In the genomic region with DNA sequence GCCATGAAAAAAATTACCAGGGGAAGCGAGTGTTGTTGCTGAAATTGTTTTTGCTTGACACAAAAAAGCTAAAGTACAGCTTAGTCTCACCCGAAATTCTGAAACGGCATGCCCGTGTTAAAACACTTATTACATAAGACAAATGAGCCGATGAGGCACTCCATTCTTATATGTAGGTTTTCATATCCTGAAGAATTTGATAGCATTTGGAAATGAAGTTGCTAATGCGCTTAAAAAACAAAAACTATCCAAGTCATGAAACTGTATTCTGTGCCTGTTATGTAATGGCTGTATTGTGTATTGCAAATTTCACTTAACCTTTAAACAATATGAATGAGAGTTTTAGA, we compare ENCODE assay signal across 8 cellular contexts. TPM values are rescaled to one million over a fixed set of nuclear protein-coding genes. Genes with fewer than 3 reads are reported as not detected.
DNase-seq lines count a peak whose midpoint lies in the region; ATAC-seq and TF ChIP-seq lines count a peak whose summit lies in the region.

No MANE protein-coding gene starts in this region.

- no peak overlapping the region for H2BK5ac ChIP-seq in trophoblast cell (ENCODE audit: low read depth, low read length, poor library complexity)

- H3K4me2 ChIP-seq in trophoblast cell (ENCODE audit: low read length): peak overlapping the region; percentile 96

- no peak overlapping the region for H2AK5ac ChIP-seq in trophoblast cell (ENCODE audit: low read length)

- WGBS in esophagus muscularis mucosa: 0% methylated on average over 6 of the region's 6 CpGs
- WGBS in trophoblast cell (ENCODE audit: extremely low coverage, insufficient coverage, insufficient read length): no CpG with 5 or more reads among the region's 6 CpGs

- H4K91ac ChIP-seq in trophoblast cell (ENCODE audit: low read depth, low read length): no peak overlapping the region

- peaks cover 13% of the 10 kb centered on the region for H3K79me1 ChIP-seq in trophoblast cell (ENCODE audit: low read length)

- H4K8ac ChIP-seq in trophoblast cell (ENCODE audit: low read depth, low read length): no peak overlapping the region

- H2BK12ac ChIP-seq in trophoblast cell (ENCODE audit: low read length): no peak overlapping the region

- no peak overlapping the region for H3K23ac ChIP-seq in trophoblast cell (ENCODE audit: low read length)

- TF ChIP-seq CTCF in RWPE2 (IDR thresholded peaks at IDR 0.05; ENCODE audit: poor library complexity, severe bottlenecking) (no peak), esophagus muscularis mucosa (IDR thresholded peaks at IDR 0.05) (no peak)

- H3K4me1 ChIP-seq in RWPE2 (ENCODE audit: insufficient read depth, poor library complexity, severe bottlenecking): peaks cover 10% of the 10 kb centered on the region
- peaks cover 16 to 31% (median 23%) of the 10 kb centered on the region in 4 donors for H3K4me1 ChIP-seq in esophagus muscularis mucosa
- H3K4me1 ChIP-seq in trophoblast cell (ENCODE audit: control insufficient read depth in 1 of 2, insufficient read depth in 2 of 2, low read length in 2 of 2): no peaks in the 10 kb centered on the region

- peak overlapping the region; percentile 98 for H3K4me3 ChIP-seq in GM08714 (ENCODE audit: low read length)
- peak overlapping the region; percentile 99 for H3K4me3 ChIP-seq in RWPE2 (ENCODE audit: severe bottlenecking)
- peak overlapping the region; percentile 67 to 96 (median 92) for H3K4me3 ChIP-seq in esophagus muscularis mucosa
- no peak overlapping the region for H3K4me3 ChIP-seq in trophoblast cell (ENCODE audit: low read depth, low read length)

- H3K4ac ChIP-seq in trophoblast cell (ENCODE audit: low read depth, low read length): no peak overlapping the region

- no peak for ATAC-seq in RWPE2 (ENCODE audit: low read depth)
- no peak for ATAC-seq in left colon
- ATAC-seq in GM21528 (IDR thresholded peaks at IDR 0.05; ENCODE audit: low FRiP score, unreplicated experiment): no peak
- no peak for ATAC-seq in HG03045 (IDR thresholded peaks at IDR 0.05; ENCODE audit: unreplicated experiment)

- H3K9ac ChIP-seq in trophoblast cell (ENCODE audit: low read length): no peak overlapping the region

- no peak overlapping the region for H3K14ac ChIP-seq in trophoblast cell (ENCODE audit: low read length)

- DNase-seq in RWPE2 (ENCODE audit: low spot score) (no peak), esophagus muscularis mucosa (ENCODE audit: extremely low spot score) (no peak), trophoblast cell (peak in 1 of 2 donors; percentile 29), GM03348 (ENCODE audit: low spot score) (no peak), left colon (no peak)

- H3K36me3 ChIP-seq in RWPE2 (ENCODE audit: low read depth) (no peaks in the 10 kb centered on the region), esophagus muscularis mucosa (no peaks in the 10 kb centered on the region), trophoblast cell (ENCODE audit: control insufficient read depth in 1 of 2, insufficient read depth in 2 of 2, low read length in 2 of 2) (no peaks in the 10 kb centered on the region)

- no peak overlapping the region for H2BK120ac ChIP-seq in trophoblast cell (ENCODE audit: insufficient read depth, low read length, poor library complexity)

- intact Hi-C loops in esophagus muscularis mucosa (cut with DNase I): loop anchor here (5.0 kb wide), 1 partner anchor 416 kb away; no protein-coding TSS in a partner anchor
- intact Hi-C loops in left colon (cut with DNase I, micrococcal nuclease): loop anchor here in 1 of 2 donors (10.0 kb wide), 1 partner anchor 191 kb away; no protein-coding TSS in a partner anchor

- H3K27me3 ChIP-seq in RWPE2 (ENCODE audit: insufficient read depth, poor library complexity, severe bottlenecking) (no peaks in the 10 kb centered on the region), esophagus muscularis mucosa (no peaks in the 10 kb centered on the region), trophoblast cell (ENCODE audit: insufficient read depth, low read length) (no peaks in the 10 kb centered on the region)

- H2AFZ ChIP-seq in trophoblast cell (ENCODE audit: insufficient read depth, low read length, poor library complexity): no peak overlapping the region

- no peak overlapping the region for H3K18ac ChIP-seq in trophoblast cell (ENCODE audit: low read length)

- no peak for TF ChIP-seq POLR2A in esophagus muscularis mucosa (IDR thresholded peaks at IDR 0.05; ENCODE audit: low read depth)

- no peak overlapping the region for H4K12ac ChIP-seq in trophoblast cell (ENCODE audit: low read depth, low read length)

- H3K79me2 ChIP-seq in trophoblast cell (ENCODE audit: control insufficient read depth, insufficient read depth, low read length, poor library complexity): peaks cover 14% of the 10 kb centered on the region

- H3K27ac ChIP-seq in RWPE2 (ENCODE audit: poor library complexity, severe bottlenecking) (peak overlapping the region; percentile 87), esophagus muscularis mucosa (replicated peaks in 1 of 4) (peak overlapping the region; percentile 97 to 98 (median 98)), trophoblast cell (ENCODE audit: low read depth, low read length) (no peak overlapping the region)

- no peaks in the 10 kb centered on the region for H3K9me3 ChIP-seq in RWPE2 (ENCODE audit: severe bottlenecking)
- H3K9me3 ChIP-seq in esophagus muscularis mucosa: no peaks in the 10 kb centered on the region
- H3K9me3 ChIP-seq in trophoblast cell (ENCODE audit: insufficient read depth, low read depth, low read length): no peaks in the 10 kb centered on the region

- no peak for TF ChIP-seq EP300 in esophagus muscularis mucosa (IDR thresholded peaks at IDR 0.05)

RNA-seq across cellular contexts. Expression of gene NRIP1, which starts 1.4 kb away (rescaled TPM):
- total RNA-seq in esophagus muscularis mucosa: 10 to 100 TPM; 21.7 to 33.3 (median 28.5) TPM
- polyA plus RNA-seq in trophoblast cell (2013): 19.8 and 20.8 TPM in 2 replicates
- 10 to 100 TPM; 78.5 to 82.9 TPM for total RNA-seq in left colon
